In the genomic region with DNA sequence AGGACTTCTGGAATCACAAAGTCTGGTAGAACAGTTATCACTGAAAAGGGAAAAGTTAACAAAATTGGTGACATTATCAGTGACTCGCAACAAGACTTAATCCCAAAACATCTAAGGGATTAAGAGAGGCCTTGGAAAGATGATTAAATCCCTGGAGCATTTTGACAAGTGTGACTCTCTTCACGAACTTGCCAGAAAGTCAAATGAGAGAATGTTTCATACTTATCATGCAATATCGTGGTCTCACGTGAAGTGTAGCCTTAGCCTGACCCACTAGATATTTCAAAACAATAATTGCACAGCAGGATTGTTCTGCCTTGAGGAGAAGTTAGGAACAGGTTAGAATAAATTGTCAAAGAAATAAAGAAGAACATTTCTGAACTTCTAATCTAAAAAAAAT, we compare ENCODE assay signal across 22 cellular contexts.
DNase-seq lines count a peak whose midpoint lies in the region; ATAC-seq, FAIRE-seq and TF ChIP-seq lines count a peak whose summit lies in the region.
"Had no signal": no experiment of that assay in that cellular context is flagged by ENCODE, and none has a peak within 500 bp of the region (broad histone marks: within the 10 kb centered on the region; RNA-seq: fewer than 3 reads in every experiment).

No MANE protein-coding gene starts in this region.

- H3K18ac ChIP-seq in mesenchymal stem cell (ENCODE audit: low read depth in 1 of 2, low read length in 2 of 2): no peak overlapping the region

- no peak overlapping the region for H3K14ac ChIP-seq in mesenchymal stem cell (ENCODE audit: low read length in 2 of 2)

- H2BK5ac ChIP-seq in mesenchymal stem cell (ENCODE audit: low read depth, low read length, poor library complexity, severe bottlenecking): no peak overlapping the region

- H3K27ac Mint-ChIP-seq in astrocyte (ENCODE audit: unreplicated experiment): no peak overlapping the region
- H3K27ac Mint-ChIP-seq: activated naive CD8-positive, alpha-beta T cell; activated T-cell treated with anti-CD3 and anti-CD28 coated beads, Interleukin-2, amount 50 U/mL, for 72 hours; IgD-negative memory B cell; stimulated activated naive CD8-positive, alpha-beta T cell treated with anti-CD3 and anti-CD28 coated beads, Interleukin-15, Interleukin-2, amounts not matched to agents 100 ng/mL and 50 ng/mL, for 24 hours had no signal

- WGBS in mesenchymal stem cell: 89% methylated on average over 1 of the region's 4 CpGs
- WGBS in adrenal gland, 4 donors: 35 to 53% (median 43%) methylated on average over 4 of the region's 4 CpGs

- H2AK5ac ChIP-seq in mesenchymal stem cell (ENCODE audit: low read length, severe bottlenecking): no peak overlapping the region

- no peaks in the 10 kb centered on the region for H3K36me3 ChIP-seq in astrocyte (ENCODE audit: insufficient read depth, low read length)
- no peaks in the 10 kb centered on the region for H3K36me3 ChIP-seq in mesenchymal stem cell (ENCODE audit: control insufficient read depth in 1 of 2, insufficient read depth in 2 of 2, low read depth in 1 of 2, low read length in 2 of 2)
- no peaks in the 10 kb centered on the region for H3K36me3 ChIP-seq in stomach smooth muscle (ENCODE audit: control insufficient read depth in 2 of 2, insufficient read depth in 2 of 2, low read length in 2 of 2)
- no peaks in the 10 kb centered on the region for H3K36me3 ChIP-seq in adrenal gland (replicated peaks in 1 of 2)
- H3K36me3 ChIP-seq: breast epithelium had no signal

- H3K4me2 ChIP-seq in astrocyte (ENCODE audit: low read length): no peak overlapping the region
- H3K4me2 ChIP-seq in mesenchymal stem cell (ENCODE audit: low read length, poor library complexity, severe bottlenecking): no peak overlapping the region

- H4K20me1 ChIP-seq in astrocyte (ENCODE audit: insufficient read depth, low read length): no peaks in the 10 kb centered on the region

- H2AFZ ChIP-seq in astrocyte (ENCODE audit: low read depth, low read length) (no peak overlapping the region), mesenchymal stem cell (ENCODE audit: low read depth, low read length) (no peak overlapping the region)

- no peak overlapping the region for H4K8ac ChIP-seq in mesenchymal stem cell (ENCODE audit: low read length)

- no peak overlapping the region for H3K9ac ChIP-seq in astrocyte (ENCODE audit: low read length)
- peak overlapping the region; percentile 30 for H3K9ac ChIP-seq in mesenchymal stem cell (ENCODE audit: low read length)
- peak overlapping the region in 1 of 2 donors; percentile 11 for H3K9ac ChIP-seq in stomach smooth muscle (ENCODE audit: low read length in 2 of 2)

- H3K79me2 ChIP-seq in astrocyte (ENCODE audit: insufficient read depth, low read length): no peaks in the 10 kb centered on the region

- H2BK12ac ChIP-seq in mesenchymal stem cell (ENCODE audit: low read length in 2 of 2): no peak overlapping the region

- peak overlapping the region; percentile 14 for H3K27ac ChIP-seq in astrocyte (ENCODE audit: low read depth, low read length)
- no peak overlapping the region for H3K27ac ChIP-seq in mesenchymal stem cell (ENCODE audit: low read length, poor library complexity, severe bottlenecking)
- H3K27ac ChIP-seq in stomach smooth muscle (ENCODE audit: low read length): peak overlapping the region; percentile 69
- H3K27ac ChIP-seq in adrenal gland: peak overlapping the region in 1 of 5 donors; percentile 58
- H3K27ac ChIP-seq: HL-60 had no signal

- peaks cover 5% of the 10 kb centered on the region for H3K36me3 Mint-ChIP-seq in astrocyte (ENCODE audit: low read depth, unreplicated experiment)
- H3K36me3 Mint-ChIP-seq: activated naive CD8-positive, alpha-beta T cell; IgD-negative memory B cell had no signal

- H3K27me3 Mint-ChIP-seq in astrocyte (ENCODE audit: low read depth, unreplicated experiment): no peaks in the 10 kb centered on the region
- H3K27me3 Mint-ChIP-seq: stimulated activated naive CD8-positive, alpha-beta T cell treated with anti-CD3 and anti-CD28 coated beads, Interleukin-15, Interleukin-2, amounts not matched to agents 100 ng/mL and 50 ng/mL, for 24 hours had no signal

- peak; percentile 39 for FAIRE-seq in astrocyte (lab: Jason Lieb, UNC)

- peaks cover 29% of the 10 kb centered on the region for H3K4me1 ChIP-seq in astrocyte (ENCODE audit: insufficient read depth, low read length)
- H3K4me1 ChIP-seq in mesenchymal stem cell (ENCODE audit: control insufficient read depth, insufficient read depth, low read depth, low read length): peaks cover 16% of the 10 kb centered on the region
- peaks cover 37% of the 10 kb centered on the region for H3K4me1 ChIP-seq in stomach smooth muscle (ENCODE audit: control insufficient read depth, insufficient read depth, low read length)
- H3K4me1 ChIP-seq in adrenal gland (replicated peaks in 1 of 2): peaks cover 5 to 23% of the 10 kb centered on the region in 2 donors
- H3K4me1 ChIP-seq: breast epithelium had no signal

- intact Hi-C loops in adrenal gland (cut with DNase I): no loop called here

- no peak overlapping the region for H2BK15ac ChIP-seq in mesenchymal stem cell (ENCODE audit: low read depth, poor library complexity, severe bottlenecking)

- H3K27me3 ChIP-seq in astrocyte (ENCODE audit: insufficient read depth, low read length) (no peaks in the 10 kb centered on the region), mesenchymal stem cell (ENCODE audit: control insufficient read depth in 1 of 2, insufficient read depth in 1 of 2, low read length in 2 of 2) (no peaks in the 10 kb centered on the region), stomach smooth muscle (ENCODE audit: control insufficient read depth in 1 of 2, insufficient read depth in 2 of 2, low read length in 2 of 2) (no peaks in the 10 kb centered on the region), adrenal gland (no peaks in the 10 kb centered on the region)
- H3K27me3 ChIP-seq: breast epithelium had no signal

- H3K9me3 Mint-ChIP-seq in astrocyte (ENCODE audit: unreplicated experiment): peaks cover 9% of the 10 kb centered on the region
- H3K9me3 Mint-ChIP-seq: stimulated activated naive CD8-positive, alpha-beta T cell treated with anti-CD3 and anti-CD28 coated beads, Interleukin-15, Interleukin-2, amounts not matched to agents 100 ng/mL and 50 ng/mL, for 24 hours had no signal

- TF ChIP-seq POLR2A in adrenal gland (IDR thresholded peaks at IDR 0.05): no peak

- peak; percentile 60 for DNase-seq in GM04503 (ENCODE audit: low read depth)
- DNase-seq in astrocyte (ENCODE audit: low read depth): no peak
- DNase-seq in mesenchymal stem cell: no peak
- DNase-seq in OCI-M2 (lab: John Stamatoyannopoulos, UW; ENCODE audit: unreplicated experiment): no peak
- DNase-seq in adrenal gland: no peak
- DNase-seq: activated CD4-positive, CD25-positive, alpha-beta regulatory T cell treated with anti-CD3 and anti-CD28 coated beads, Interleukin-2, amount 50 U/mL, for 72 hours; activated T-cell treated with anti-CD3 and anti-CD28 coated beads, Interleukin-2, amount 50 U/mL, for 72 hours; erythroblast; NCI-H187 treated with DMSO at 0.1 percent for 48 hours; NCI-H345; nucleus accumbens; T-helper 9 cell had no signal

- no peak overlapping the region for H3K4me3 Mint-ChIP-seq in astrocyte (ENCODE audit: unreplicated experiment)
- H3K4me3 Mint-ChIP-seq: activated naive CD8-positive, alpha-beta T cell; activated T-cell treated with anti-CD3 and anti-CD28 coated beads, Interleukin-2, amount 50 U/mL, for 72 hours; IgD-negative memory B cell; stimulated activated naive CD8-positive, alpha-beta T cell treated with anti-CD3 and anti-CD28 coated beads, Interleukin-15, Interleukin-2, amounts not matched to agents 100 ng/mL and 50 ng/mL, for 24 hours had no signal

- no peak overlapping the region for H4K91ac ChIP-seq in mesenchymal stem cell (ENCODE audit: low read length)

- H3K4me1 Mint-ChIP-seq in astrocyte (ENCODE audit: low read depth, unreplicated experiment): peaks cover 20% of the 10 kb centered on the region
- H3K4me1 Mint-ChIP-seq: IgD-negative memory B cell had no signal

- H3K79me1 ChIP-seq in mesenchymal stem cell (replicated peaks; ENCODE audit: low read length, poor library complexity, severe bottlenecking): no peaks in the 10 kb centered on the region

- H3K4me3 ChIP-seq in astrocyte (ENCODE audit: insufficient read depth, low read depth, low read length): no peak overlapping the region
- H3K4me3 ChIP-seq in mesenchymal stem cell (ENCODE audit: insufficient read depth in 1 of 2, low read depth in 1 of 2, low read length in 2 of 2): no peak overlapping the region
- H3K4me3 ChIP-seq in stomach smooth muscle (ENCODE audit: low read length in 2 of 2): peak overlapping the region in 1 of 2 donors; percentile 5
- H3K4me3 ChIP-seq in adrenal gland: no peak overlapping the region
- H3K4me3 ChIP-seq: breast epithelium had no signal

- ATAC-seq in GM18909 (IDR thresholded peaks at IDR 0.05; ENCODE audit: poor library complexity, unreplicated experiment) (no peak), HG03175 (IDR thresholded peaks at IDR 0.05; ENCODE audit: unreplicated experiment) (no peak)
- ATAC-seq: activated T-cell treated with anti-CD3 and anti-CD28 coated beads, Interleukin-2, amount 50 U/mL, for 72 hours; Panc1; sciatic nerve had no signal

- H3K9me3 ChIP-seq in astrocyte (ENCODE audit: insufficient read depth, low read depth, low read length): no peaks in the 10 kb centered on the region
- H3K9me3 ChIP-seq in mesenchymal stem cell (ENCODE audit: control insufficient read depth, low read length): no peaks in the 10 kb centered on the region
- no peaks in the 10 kb centered on the region for H3K9me3 ChIP-seq in stomach smooth muscle (ENCODE audit: control insufficient read depth in 2 of 2, low read length in 2 of 2)
- H3K9me3 ChIP-seq in adrenal gland (replicated peaks in 1 of 3): no peaks in the 10 kb centered on the region
- H3K9me3 ChIP-seq: breast epithelium had no signal

- no peak overlapping the region for H2BK120ac ChIP-seq in mesenchymal stem cell (ENCODE audit: low read depth, low read length)

- H3K23ac ChIP-seq in mesenchymal stem cell (ENCODE audit: low read length in 2 of 2): no peak overlapping the region

- TF ChIP-seq CTCF in astrocyte (IDR thresholded peaks at IDR 0.05; ENCODE audit: insufficient read depth, low read depth, low read length): no peak
- TF ChIP-seq CTCF in adrenal gland (IDR thresholded peaks at IDR 0.05): no peak

- H3K4ac ChIP-seq in mesenchymal stem cell (ENCODE audit: low read depth in 1 of 2, low read length in 2 of 2): no peak overlapping the region
